In genomic region chr6:47268572-47269187, GRCh38 we compare ENCODE assay signal across 2 cellular contexts.
TF ChIP-seq lines count a peak whose summit lies in the region.

No MANE protein-coding gene starts in this region.

TF ChIP-seq in GM23338, 12 proteins besides CTCF, POLR2A, EP300 and RAD21 (continued from another document):
- TF ChIP-seq ZNF462 (CRISPR knock-in tag; IDR thresholded peaks at IDR 0.05) (no peak), REST (IDR thresholded peaks at IDR 0.05; ENCODE audit: unreplicated experiment) (no peak), NANOG (IDR thresholded peaks at IDR 0.05; ENCODE audit: borderline replicate concordance) (no peak)

TF ChIP-seq in WTC11, 78 proteins besides CTCF, POLR2A, EP300 and RAD21 (continued from another document):
- TF ChIP-seq ZNF532 (CRISPR knock-in tag; IDR thresholded peaks at IDR 0.05; ENCODE audit: borderline replicate concordance) (no peak), ZNF281 (CRISPR knock-in tag; IDR thresholded peaks at IDR 0.05) (no peak), ZNF263 (CRISPR knock-in tag; IDR thresholded peaks at IDR 0.05; ENCODE audit: low read depth) (no peak), USF1 (CRISPR knock-in tag; IDR thresholded peaks at IDR 0.05) (no peak), NR1H2 (CRISPR knock-in tag; IDR thresholded peaks at IDR 0.05) (no peak), ZNF317 (CRISPR knock-in tag; IDR thresholded peaks at IDR 0.05; ENCODE audit: borderline replicate concordance, low read depth) (no peak), ATF3 (CRISPR knock-in tag; conservative IDR thresholded peaks at IDR 0.05) (no peak), SOX15 (CRISPR knock-in tag; IDR thresholded peaks at IDR 0.05) (no peak), CREM (CRISPR knock-in tag; IDR thresholded peaks at IDR 0.05) (no peak), SMAD3 (CRISPR knock-in tag; IDR thresholded peaks at IDR 0.05; ENCODE audit: borderline replicate concordance) (no peak), ESRRA (CRISPR knock-in tag; IDR thresholded peaks at IDR 0.05; ENCODE audit: borderline replicate concordance) (no peak), HMGA2 (CRISPR knock-in tag; IDR thresholded peaks at IDR 0.05) (no peak), MAX (CRISPR knock-in tag; IDR thresholded peaks at IDR 0.05) (no peak)
